In genomic region chr10:73494877-73495225, GRCh38 we compare ENCODE assay signal across 8 cellular contexts. TPM values are rescaled to one million over a fixed set of nuclear protein-coding genes. Genes with fewer than 3 reads are reported as not detected.
DNase-seq lines count a peak whose midpoint lies in the region; ATAC-seq and TF ChIP-seq lines count a peak whose summit lies in the region.

No MANE protein-coding gene starts in this region.

- TF ChIP-seq CTCF in astrocyte of the spinal cord (IDR thresholded peaks at IDR 0.05; ENCODE audit: low read depth, low read length) (no peak), lower leg skin (IDR thresholded peaks at IDR 0.05) (no peak), transverse colon (IDR thresholded peaks at IDR 0.05) (no peak)

- intact Hi-C loops in lower leg skin (cut with DNase I; ENCODE audit: low total_unique reads), result no loop called here
- intact Hi-C loops in transverse colon (cut with DNase I; ENCODE audit: low total_unique reads), result no loop called here

- no peaks in the 10 kb centered on the region for H3K9me3 Mint-ChIP-seq in activated T-cell treated with anti-CD3 and anti-CD28 coated beads, Interleukin-2, amount 50 U/mL, for 4 hours

- peak overlapping the region; percentile 97 to 98 (median 98) for H3K27ac ChIP-seq in transverse colon

- peaks cover 0 to under 1% (median 0%) of the 10 kb centered on the region in 4 donors for H3K36me3 ChIP-seq in transverse colon

- in situ Hi-C loops in astrocyte of the spinal cord (cut with HindIII; ENCODE audit: low sequenced_read_pairs) (no loop called here), transverse colon (cut with MboI; ENCODE audit: low pct_ligation_motif_present in 1 of 4, low pct_unique_long_range_greater_than_20kb in 1 of 4, low sequenced_read_pairs in 3 of 4) (no loop called here)

- H3K4me1 ChIP-seq in transverse colon, result peaks cover 17 to 44% (median 30%) of the 10 kb centered on the region in 4 donors

- peak overlapping the region; percentile 93 for H3K4me3 Mint-ChIP-seq in activated T-cell treated with anti-CD3 and anti-CD28 coated beads, Interleukin-2, amount 50 U/mL, for 4 hours

- TF ChIP-seq POLR2A in lower leg skin (IDR thresholded peaks at IDR 0.05), result no peak
- no peak for TF ChIP-seq POLR2A in transverse colon (IDR thresholded peaks at IDR 0.05)

- 0% methylated on average over 2 of the region's 2 CpGs for WGBS in lower leg skin, 2 donors
- WGBS in transverse colon (ENCODE audit: low coverage in 1 of 2), 2 donors, result 0 to 2% methylated on average over 2 of the region's 2 CpGs

- no peak for DNase-seq in activated T-cell treated with anti-CD3 and anti-CD28 coated beads, Interleukin-2, amount 50 U/mL, for 4 hours
- no peak for DNase-seq in activated T-cell treated with anti-CD3 and anti-CD28 coated beads, Interleukin-2, amount 50 U/mL, for 1 hour
- DNase-seq in astrocyte of the spinal cord (ENCODE audit: low read depth, low spot score) (peak; percentile 31), lower leg skin (ENCODE audit: low spot score in 2 of 2) (no peak), transverse colon (no peak), T-helper 9 cell (no peak)

- no peaks in the 10 kb centered on the region for H3K9me3 ChIP-seq in transverse colon

- no peaks in the 10 kb centered on the region for H3K27me3 Mint-ChIP-seq in activated T-cell treated with anti-CD3 and anti-CD28 coated beads, Interleukin-2, amount 50 U/mL, for 4 hours (ENCODE audit: low read depth)

- ATAC-seq in activated T-cell treated with anti-CD3 and anti-CD28 coated beads, Interleukin-2, amount 50 U/mL, for 4 hours, result no peak
- ATAC-seq in HG02852 (IDR thresholded peaks at IDR 0.05; ENCODE audit: unreplicated experiment), result no peak
- ATAC-seq in GM21367 (IDR thresholded peaks at IDR 0.05; ENCODE audit: unreplicated experiment), result no peak

- H3K36me3 Mint-ChIP-seq in activated T-cell treated with anti-CD3 and anti-CD28 coated beads, Interleukin-2, amount 50 U/mL, for 4 hours (ENCODE audit: insufficient read depth), result peaks cover 8% of the 10 kb centered on the region

- H3K4me1 Mint-ChIP-seq in activated T-cell treated with anti-CD3 and anti-CD28 coated beads, Interleukin-2, amount 50 U/mL, for 4 hours (ENCODE audit: low read depth), result peaks cover 53% of the 10 kb centered on the region

- peak overlapping the region; percentile 96 for H3K4me3 ChIP-seq in astrocyte of the spinal cord (ENCODE audit: low read depth, low read length)
- peak overlapping the region; percentile 90 for H3K4me3 ChIP-seq in lower leg skin (ENCODE audit: low read depth, poor library complexity, severe bottlenecking)
- H3K4me3 ChIP-seq in transverse colon, result peak overlapping the region; percentile 59 to 88 (median 62)

- TF ChIP-seq EP300 in transverse colon (IDR thresholded peaks at IDR 0.05; ENCODE audit: low read depth), result no peak

- H3K27me3 ChIP-seq in transverse colon, result no peaks in the 10 kb centered on the region

RNA-seq across cellular contexts. Expression of gene PPP3CB, which starts 1.0 kb away (rescaled TPM):
- 10 to 100 TPM; 35.0 to 38.0 (median 37.6) TPM for total RNA-seq in activated T-cell treated with anti-CD3 and anti-CD28 coated beads, Interleukin-2, amount 50 U/mL, for 4 hours
- total RNA-seq in lower leg skin, result 10 to 100 TPM; 19.8 to 25.1 (median 24.1) TPM
- total RNA-seq in transverse colon, result 10 to 100 TPM; 20.5 to 54.5 (median 35.9) TPM
